8 cellular contexts compared by ENCODE assay signal in genomic region chr17:40418428-40418706, GRCh38. TPM values are rescaled to one million over a fixed set of nuclear protein-coding genes. Genes with fewer than 3 reads are reported as not detected.
DNase-seq lines count a peak whose midpoint lies in the region; ATAC-seq and TF ChIP-seq lines count a peak whose summit lies in the region.

No MANE protein-coding gene starts in this region.

- H3K27me3 ChIP-seq in WERI-Rb-1 (ENCODE audit: insufficient read depth, low read depth, severe bottlenecking): no peaks in the 10 kb centered on the region

- no peaks in the 10 kb centered on the region for H3K9me3 ChIP-seq in WERI-Rb-1 (ENCODE audit: severe bottlenecking)

- H3K36me3 ChIP-seq in WERI-Rb-1: peaks cover 41% of the 10 kb centered on the region

- H3K27ac ChIP-seq in WERI-Rb-1: peak overlapping the region; percentile 98

- no peak for DNase-seq in WERI-Rb-1
- DNase-seq in left cardiac atrium: peak; percentile 45
- no peak for DNase-seq in skeletal muscle cell (ENCODE audit: low read depth)
- no peak for DNase-seq in NCI-H345 treated with DMSO at 0.1 percent for 48 hours (lab: John Stamatoyannopoulos, UW; ENCODE audit: unreplicated experiment)
- DNase-seq in OCI-M2 (lab: John Stamatoyannopoulos, UW; ENCODE audit: unreplicated experiment): no peak
- DNase-seq in CD1c-positive myeloid dendritic cell (ENCODE audit: extremely low spot score): no peak

- intact Hi-C loops in left cardiac atrium (cut with DNase I): loop anchor here (5.0 to 10.0 kb wide), 3 partner anchors 54 to 116 kb away; partner anchors contain the start of genes GJD3 (in 1 of the 2) and RARA (in 1 of the 2)

- ATAC-seq in left cardiac atrium (no peak), HG02588 (IDR thresholded peaks at IDR 0.05; ENCODE audit: unreplicated experiment) (no peak)

- TF ChIP-seq CTCF in GM12875 (IDR thresholded peaks at IDR 0.05; ENCODE audit: borderline replicate concordance, insufficient read depth, low read depth, low read length) (no peak), WERI-Rb-1 (IDR thresholded peaks at IDR 0.05; ENCODE audit: low read depth, low read length) (no peak)

- H3K4me3 ChIP-seq in GM12875 (ENCODE audit: low read depth, low read length): peak overlapping the region; percentile 49
- peak overlapping the region; percentile 76 for H3K4me3 ChIP-seq in WERI-Rb-1 (ENCODE audit: low read depth, low read length)
- peak overlapping the region; percentile 82 for H3K4me3 ChIP-seq in skeletal muscle cell (ENCODE audit: low read depth, low read length)

RNA-seq across cellular contexts. Expression of gene TOP2A, which starts 0.7 kb away (rescaled TPM):
- total RNA-seq in left cardiac atrium: 1 to 10 TPM in 1 of 2 donors, under 1 TPM in 1; 0.47 to 4.2 TPM

RNA-seq across cellular contexts. Expression of gene IGFBP4, which starts 24.9 kb away (rescaled TPM):
- total RNA-seq in left cardiac atrium: 100 to 1,000 TPM; 443 to 470 TPM

RNA-seq across cellular contexts. Expression of gene GJD3, which starts 53.8 kb away (rescaled TPM):
- 1 to 10 TPM; 1.2 to 1.3 TPM for total RNA-seq in left cardiac atrium
